18 cellular contexts compared by ENCODE assay signal in the genomic region with DNA sequence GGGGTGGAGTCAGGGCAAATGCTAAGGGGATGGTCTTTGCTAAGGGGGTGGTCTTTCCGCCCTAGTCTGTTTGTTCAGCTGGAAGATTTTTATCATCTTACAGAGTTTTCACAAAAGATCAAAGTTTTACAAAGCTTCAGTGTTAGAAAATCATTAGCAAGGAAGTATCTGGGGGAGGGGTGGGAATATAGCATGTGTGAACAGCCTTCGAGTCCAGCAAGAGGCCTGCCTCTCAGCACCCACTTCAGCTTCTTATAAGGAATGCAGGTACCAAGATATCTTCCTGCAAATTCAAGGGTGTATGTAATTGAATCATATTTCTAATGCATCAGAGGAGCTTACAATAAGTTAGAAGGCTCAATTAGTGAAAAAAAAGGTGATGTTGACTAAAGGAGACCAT.
"Had no signal": no experiment of that assay in that cellular context is flagged by ENCODE, and none has a peak within 500 bp of the region (broad histone marks: within the 10 kb centered on the region; RNA-seq: fewer than 3 reads in every experiment).

No MANE protein-coding gene starts in this region.

- H3K27me3 ChIP-seq: esophagus squamous epithelium, gastroesophageal sphincter, stomach had no signal

- H3K36me3 ChIP-seq: esophagus squamous epithelium, gastroesophageal sphincter, stomach had no signal

- H3K4me3 Mint-ChIP-seq: effector memory CD8-positive, alpha-beta T cell; immature natural killer cell; naive thymus-derived CD4-positive, alpha-beta T cell; neural crest cell had no signal

- FAIRE-seq: keratinocyte, small intestine, urothelium cell line had no signal

- H3K27ac ChIP-seq: esophagus squamous epithelium, gastroesophageal sphincter, stomach had no signal

- H3K4me3 ChIP-seq: esophagus squamous epithelium, gastroesophageal sphincter, stomach had no signal

- H3K27ac Mint-ChIP-seq: effector memory CD8-positive, alpha-beta T cell; immature natural killer cell; naive thymus-derived CD4-positive, alpha-beta T cell had no signal

- H3K4me1 ChIP-seq: gastroesophageal sphincter had no signal

- H3K4me1 Mint-ChIP-seq: immature natural killer cell; naive thymus-derived CD4-positive, alpha-beta T cell had no signal

- ATAC-seq: effector memory CD8-positive, alpha-beta T cell; gastroesophageal sphincter; left cardiac atrium; naive thymus-derived CD4-positive, alpha-beta T cell; right cardiac atrium had no signal

- H3K36me3 Mint-ChIP-seq: immature natural killer cell; naive thymus-derived CD4-positive, alpha-beta T cell had no signal

- DNase-seq: effector memory CD8-positive, alpha-beta T cell; esophagus squamous epithelium; foreskin fibroblast; glutamatergic neuron; immature natural killer cell; left cardiac atrium; mesendoderm; naive thymus-derived CD4-positive, alpha-beta T cell; right cardiac atrium; small intestine; stimulated activated CD4-positive, alpha-beta T cell treated with anti-CD3 and anti-CD28 coated beads, Interleukin-12 subunit alpha, Interleukin-12 subunit beta, amount 100 ng/mL, for 4 hours; stimulated activated naive CD4-positive, alpha-beta T cell; stomach; trophoblast cell had no signal

- H3K9me3 ChIP-seq: esophagus squamous epithelium, gastroesophageal sphincter had no signal
